ENCODE assay signal across 38 cellular contexts in the genomic region with DNA sequence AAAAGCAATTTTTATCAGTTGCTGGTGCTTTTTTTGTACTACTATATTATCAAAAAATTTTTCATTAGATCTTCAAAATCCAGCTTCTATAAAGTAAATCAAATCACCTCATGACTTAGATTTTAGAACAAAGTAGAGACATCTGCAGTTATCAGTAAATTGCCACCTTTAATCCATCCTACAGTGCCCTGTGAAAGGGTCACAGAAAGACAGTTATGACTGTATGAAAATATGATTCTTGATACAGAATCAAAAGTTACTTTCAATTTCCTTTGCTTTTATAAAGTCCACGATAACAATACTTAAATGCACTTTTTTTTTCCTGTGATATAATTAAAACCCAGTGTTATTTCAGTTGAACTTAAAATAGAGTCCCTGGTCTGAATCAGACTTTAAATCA.
DNase-seq lines count a peak whose midpoint lies in the region; ATAC-seq, FAIRE-seq and TF ChIP-seq lines count a peak whose summit lies in the region.
"Had no signal": no experiment of that assay in that cellular context is flagged by ENCODE, and none has a peak within 500 bp of the region (broad histone marks: within the 10 kb centered on the region; RNA-seq: fewer than 3 reads in every experiment).

No MANE protein-coding gene starts in this region.

- H3K27ac Mint-ChIP-seq in activated CD4-positive, alpha-beta T cell treated with anti-CD3 and anti-CD28 coated beads for 36 hours, result no peak overlapping the region
- H3K27ac Mint-ChIP-seq in activated naive CD8-positive, alpha-beta T cell treated with anti-CD3 and anti-CD28 coated beads for 36 hours, result peak overlapping the region; percentile 76
- H3K27ac Mint-ChIP-seq: dendritic cell treated with granulocyte-macrophage colony-stimulating factor and Interleukin-4, amounts not matched to agents 40 ng/mL and 50 ng/mL, for 4 days; endodermal cell; memory B cell; nephron had no signal

- TF ChIP-seq CTCF in D721Med (IDR thresholded peaks at IDR 0.05; ENCODE audit: insufficient read depth, missing control alignments), result no peak
- TF ChIP-seq CTCF in PC-3 (conservative IDR thresholded peaks at IDR 0.05; ENCODE audit: low read depth, low read length), result no peak

- H3K9me2 ChIP-seq in PC-3 (replicated peaks; ENCODE audit: low read length), result no peaks in the 10 kb centered on the region

- no peak overlapping the region for H3K4me2 ChIP-seq in PC-3 (ENCODE audit: low read length)

- H3K27me3 Mint-ChIP-seq in activated CD4-positive, alpha-beta T cell treated with anti-CD3 and anti-CD28 coated beads for 36 hours, result no peaks in the 10 kb centered on the region
- H3K27me3 Mint-ChIP-seq in activated naive CD8-positive, alpha-beta T cell treated with anti-CD3 and anti-CD28 coated beads for 36 hours, result no peaks in the 10 kb centered on the region
- H3K27me3 Mint-ChIP-seq: central memory CD8-positive, alpha-beta T cell; dendritic cell treated with granulocyte-macrophage colony-stimulating factor and Interleukin-4, amounts not matched to agents 40 ng/mL and 50 ng/mL, for 4 days; memory B cell had no signal

- no peak overlapping the region for H3K9ac ChIP-seq in PC-3 (ENCODE audit: low read length)

- intact Hi-C loops in activated CD4-positive, alpha-beta T cell treated with anti-CD3 and anti-CD28 coated beads for 36 hours (cut with DNase I, micrococcal nuclease), result loop anchor here in 1 of 2 experiments (5.0 kb wide), 1 partner anchor 36 kb away; no protein-coding TSS in a partner anchor
- intact Hi-C loops in PC-3 (cut with micrococcal nuclease), result no loop called here

- no peaks in the 10 kb centered on the region for H3F3A ChIP-seq in PC-3 (ENCODE audit: low read length, unreplicated experiment)

- POLR2A ChIA-PET in activated CD4-positive, alpha-beta T cell treated with anti-CD3 and anti-CD28 coated beads for 36 hours (lab: Charles Lee), result no interaction called here
- POLR2A ChIA-PET in PC-3 (lab: Charles Lee; ENCODE audit: unreplicated experiment), result no interaction called here

- BruUV-seq in PC-3 (replicated peaks; lab: Mats Ljungman, UMichigan), result no TSS peak

- H3K9me3 ChIP-seq in PC-3 (ENCODE audit: low read length), result no peaks in the 10 kb centered on the region
- H3K9me3 ChIP-seq: body of pancreas, Caco-2, HAP-1, left lung, psoas muscle, sigmoid colon, SJCRH30, transverse colon had no signal

- DNase-seq in activated CD4-positive, alpha-beta T cell treated with anti-CD3 and anti-CD28 coated beads for 36 hours, result no peak
- no peak for DNase-seq in activated CD4-positive, alpha-beta T cell treated with anti-CD3 and anti-CD28 coated beads for 48 hours
- DNase-seq in D721Med (ENCODE audit: insufficient read length, low spot score) (no peak), NCI-H2171 (lab: John Stamatoyannopoulos, UW) (no peak), PC-3 (no peak), iPS-NIHi11 (ENCODE audit: low spot score) (no peak)
- DNase-seq in activated naive CD8-positive, alpha-beta T cell treated with anti-CD3 and anti-CD28 coated beads for 36 hours, result no peak
- DNase-seq: 8988T; activated CD4-positive, alpha-beta T cell treated with anti-CD3 and anti-CD28 coated beads, Interleukin-2, amount 50 U/mL, for 1 hour; activated effector memory CD4-positive, alpha-beta T cell treated with anti-CD3 and anti-CD28 coated beads, Interleukin-2, amount 50 U/mL, for 16 hours; adrenal gland; body of pancreas; Caco-2; DMS79 treated with DMSO at 0.1 percent for 48 hours; endodermal cell; GF-D8; left lung; NCI-H1092; NCI-H1694; NCI-H446; NCI-H774; psoas muscle; sigmoid colon; SJCRH30; stimulated activated CD4-positive, alpha-beta T cell treated with anti-CD3 and anti-CD28 coated beads, Interleukin-12 subunit alpha, Interleukin-12 subunit beta, amount 100 ng/mL, for 4 hours; stimulated activated CD4-positive, alpha-beta T cell treated with anti-CD3 and anti-CD28 coated beads, Interleukin-2, amount 100 ng/mL, for 48 hours; SW 1271; T1000; transverse colon; WERI-Rb-1 had no signal

- H4K20me1 ChIP-seq in PC-3 (ENCODE audit: low read length), result no peaks in the 10 kb centered on the region

- no peak overlapping the region for H2AFZ ChIP-seq in PC-3 (ENCODE audit: low read length)

- H3K36me3 Mint-ChIP-seq in activated CD4-positive, alpha-beta T cell treated with anti-CD3 and anti-CD28 coated beads for 36 hours (ENCODE audit: low read depth), result peaks cover 51% of the 10 kb centered on the region
- peaks cover 20% of the 10 kb centered on the region for H3K36me3 Mint-ChIP-seq in activated naive CD8-positive, alpha-beta T cell treated with anti-CD3 and anti-CD28 coated beads for 36 hours

- H3K4me1 Mint-ChIP-seq in activated CD4-positive, alpha-beta T cell treated with anti-CD3 and anti-CD28 coated beads for 36 hours, result peaks cover 18% of the 10 kb centered on the region
- H3K4me1 Mint-ChIP-seq in activated naive CD8-positive, alpha-beta T cell treated with anti-CD3 and anti-CD28 coated beads for 36 hours, result peaks cover 14% of the 10 kb centered on the region
- H3K4me1 Mint-ChIP-seq: CD14-positive monocyte; central memory CD8-positive, alpha-beta T cell; endodermal cell; memory B cell; nephron had no signal

- H3K27ac ChIP-seq in PC-3 (ENCODE audit: low read length), result no peak overlapping the region
- H3K27ac ChIP-seq: adrenal gland, body of pancreas, left lung, psoas muscle, sigmoid colon, SJCRH30, transverse colon, WERI-Rb-1 had no signal

- H3K9me3 Mint-ChIP-seq in activated CD4-positive, alpha-beta T cell treated with anti-CD3 and anti-CD28 coated beads for 36 hours (ENCODE audit: low read depth), result no peaks in the 10 kb centered on the region
- no peaks in the 10 kb centered on the region for H3K9me3 Mint-ChIP-seq in activated naive CD8-positive, alpha-beta T cell treated with anti-CD3 and anti-CD28 coated beads for 36 hours
- H3K9me3 Mint-ChIP-seq: CD14-positive monocyte; central memory CD8-positive, alpha-beta T cell; dendritic cell treated with granulocyte-macrophage colony-stimulating factor and Interleukin-4, amounts not matched to agents 40 ng/mL and 50 ng/mL, for 4 days; endodermal cell; memory B cell; nephron had no signal

- H3K4me3 Mint-ChIP-seq in activated CD4-positive, alpha-beta T cell treated with anti-CD3 and anti-CD28 coated beads for 36 hours, result no peak overlapping the region
- no peak overlapping the region for H3K4me3 Mint-ChIP-seq in activated naive CD8-positive, alpha-beta T cell treated with anti-CD3 and anti-CD28 coated beads for 36 hours
- H3K4me3 Mint-ChIP-seq: CD14-positive monocyte; central memory CD8-positive, alpha-beta T cell; dendritic cell treated with granulocyte-macrophage colony-stimulating factor and Interleukin-4, amounts not matched to agents 40 ng/mL and 50 ng/mL, for 4 days; endodermal cell; memory B cell; nephron had no signal

- CTCF ChIA-PET in activated CD4-positive, alpha-beta T cell treated with anti-CD3 and anti-CD28 coated beads for 36 hours (lab: Charles Lee), result interaction anchor here (0.8 kb wide), 1 partner anchor 9 kb away, joined by 3 read pairs; no protein-coding TSS in a partner anchor
- CTCF ChIA-PET in PC-3 (lab: Charles Lee), result no interaction called here

- FAIRE-seq in D721Med (lab: Jason Lieb, UNC), result peak; percentile 32
- FAIRE-seq: K562 had no signal

- H3K79me2 ChIP-seq in PC-3 (ENCODE audit: low read length), result no peaks in the 10 kb centered on the region

- H3K27me3 ChIP-seq in PC-3 (ENCODE audit: low read length), result no peaks in the 10 kb centered on the region
- H3K27me3 ChIP-seq: adrenal gland, body of pancreas, left lung, sigmoid colon, SJCRH30, transverse colon had no signal

- no peak overlapping the region for H3K4me3 ChIP-seq in PC-3 (ENCODE audit: low read length)
- H3K4me3 ChIP-seq: adrenal gland, body of pancreas, HAP-1, K562, left lung, psoas muscle, sigmoid colon, SJCRH30, transverse colon had no signal

- ATAC-seq in activated CD4-positive, alpha-beta T cell treated with anti-CD3 and anti-CD28 coated beads for 36 hours, result peak; percentile 69
- ATAC-seq in HG03135 (IDR thresholded peaks at IDR 0.05; ENCODE audit: unreplicated experiment) (peak; percentile 47), PC-3 (no peak)
- ATAC-seq: body of pancreas, K562, left lung, psoas muscle had no signal

- no peaks in the 10 kb centered on the region for H3K4me1 ChIP-seq in PC-3 (ENCODE audit: insufficient read depth, low read length)
- H3K4me1 ChIP-seq: adrenal gland, body of pancreas, Caco-2, left lung, psoas muscle, sigmoid colon, SJCRH30, transverse colon had no signal

- peaks cover 65% of the 10 kb centered on the region for H3K36me3 ChIP-seq in PC-3 (ENCODE audit: low read depth, low read length)
